In the genomic region with DNA sequence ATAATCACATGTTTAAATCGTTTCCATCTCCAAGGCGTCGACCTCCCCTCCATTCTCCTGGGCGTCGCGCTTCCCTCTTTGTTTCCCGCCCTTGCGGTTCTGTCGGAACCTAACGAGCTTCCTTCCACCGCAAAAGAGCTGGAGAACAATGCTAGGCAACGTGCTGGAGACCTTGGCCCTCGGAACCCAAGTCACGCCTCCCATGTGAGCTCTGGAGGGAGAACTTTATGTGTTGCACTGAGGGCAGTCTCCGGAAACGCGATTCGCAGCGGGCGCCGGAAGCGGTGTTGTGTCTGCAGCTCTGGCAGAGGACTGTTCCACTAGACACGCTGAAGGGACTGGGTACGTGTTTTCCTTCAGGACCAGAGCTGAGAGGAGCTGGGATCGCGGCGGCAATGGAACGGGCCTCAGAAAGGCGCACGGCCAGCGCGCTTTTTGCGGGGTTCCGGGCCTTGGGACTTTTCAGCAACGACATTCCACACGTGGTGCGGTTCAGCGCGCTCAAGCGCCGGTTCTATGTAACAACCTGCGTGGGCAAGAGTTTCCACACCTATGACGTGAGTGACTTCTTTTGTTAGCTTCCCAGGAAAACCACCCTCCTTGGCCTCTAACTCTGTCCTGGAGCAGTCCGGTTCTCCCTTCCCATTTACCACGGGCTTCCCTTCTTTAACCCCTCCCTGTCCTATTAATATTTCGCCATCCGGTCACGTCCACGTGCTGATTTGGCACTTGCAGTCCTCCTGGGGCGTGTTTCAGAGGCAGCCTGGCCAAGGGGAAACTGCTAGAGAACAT, we compare ENCODE assay signal across 8 cellular contexts. TPM values are rescaled to one million over a fixed set of nuclear protein-coding genes. Genes with fewer than 3 reads are reported as not detected.
DNase-seq lines count a peak whose midpoint lies in the region; ATAC-seq, FAIRE-seq and TF ChIP-seq lines count a peak whose summit lies in the region.

A gene (plus strand): TSS at position 287 of the 792 bp plus-strand sequence. CDS start 109 bp downstream, at position 396.

- peak within 1 kb of the TSS; percentile 81 for H3K27ac ChIP-seq in AG04450 (ENCODE audit: low read depth, low read length)
- H3K27ac ChIP-seq in WERI-Rb-1, result peak within 1 kb of the TSS; percentile 75
- H3K27ac ChIP-seq in iPS-20b (ENCODE audit: low read length), result peak within 1 kb of the TSS; percentile 60
- peak within 1 kb of the TSS; percentile 83 for H3K27ac ChIP-seq in skeletal muscle tissue (ENCODE audit: low read depth, low read length)

- no peak for FAIRE-seq in bronchial epithelial cell (lab: Jason Lieb, UNC)

- CTCF ChIA-PET in AG04450 (lab: Charles Lee), result interaction anchor here (1.5 to 1.6 kb wide), 2 partner anchors 27 to 336 kb away, joined by 3 to 5 read pairs; no protein-coding TSS in a partner anchor

- TF ChIP-seq CTCF in AG04450 (IDR thresholded peaks at IDR 0.05; ENCODE audit: low read depth, low read length), result no peak
- TF ChIP-seq CTCF in WERI-Rb-1 (IDR thresholded peaks at IDR 0.05; ENCODE audit: low read depth, low read length), result no peak
- TF ChIP-seq CTCF in bronchial epithelial cell (IDR thresholded peaks at IDR 0.05; ENCODE audit: insufficient read depth, low read length, severe bottlenecking), result no peak

- peak within 1 kb of the TSS; percentile 90 for H3K9ac ChIP-seq in iPS-20b (ENCODE audit: low read depth, low read length)
- H3K9ac ChIP-seq in skeletal muscle tissue (ENCODE audit: low read depth in 1 of 3, low read length in 3 of 3), result peak within 1 kb of the TSS; percentile 93 to 97 (median 96)

- peak within 1 kb of the TSS; percentile 86 for H3K4me3 ChIP-seq in AG04450 (ENCODE audit: low read depth, low read length)
- H3K4me3 ChIP-seq in WERI-Rb-1 (ENCODE audit: low read depth, low read length), result peak within 1 kb of the TSS; percentile 95
- H3K4me3 ChIP-seq in bronchial epithelial cell (ENCODE audit: low read depth, low read length), result peak within 1 kb of the TSS; percentile 74
- H3K4me3 ChIP-seq in iPS-20b (ENCODE audit: low read length), result peak within 1 kb of the TSS; percentile 92
- peak within 1 kb of the TSS; percentile 98 to 99 (median 99) for H3K4me3 ChIP-seq in skeletal muscle tissue (ENCODE audit: low read length in 3 of 3)

- H3K4me1 ChIP-seq in iPS-20b (ENCODE audit: insufficient read depth, low read length) (peaks cover 8% of the 10 kb centered on the region), skeletal muscle tissue (ENCODE audit: control insufficient read depth in 3 of 3, insufficient read depth in 3 of 3, low read length in 3 of 3) (peaks cover 3 to 18% (median 18%) of the 10 kb centered on the region in 3 donors)

- H3K36me3 ChIP-seq in WERI-Rb-1, result peaks cover 19% of the 10 kb centered on the region
- H3K36me3 ChIP-seq in bronchial epithelial cell (ENCODE audit: control insufficient read depth, insufficient read depth, low read length), result no peaks in the 10 kb centered on the region
- H3K36me3 ChIP-seq in iPS-20b (ENCODE audit: insufficient read depth, low read depth, low read length), result peaks cover 25% of the 10 kb centered on the region
- H3K36me3 ChIP-seq in skeletal muscle tissue (ENCODE audit: control insufficient read depth in 3 of 3, insufficient read depth in 3 of 3, low read length in 3 of 3), result peaks cover 0 to 4% (median 3%) of the 10 kb centered on the region in 3 donors

- no peaks in the 10 kb centered on the region; the same call in 1 of the 2 replicates for H3K9me3 ChIP-seq in AG04450 (ENCODE audit: control insufficient read depth, insufficient read depth, low read length)
- peaks cover 10% of the 10 kb centered on the region for H3K9me3 ChIP-seq in WERI-Rb-1 (ENCODE audit: severe bottlenecking)
- peaks cover 11% of the 10 kb centered on the region; the same call in 1 of the 2 replicates for H3K9me3 ChIP-seq in iPS-20b (ENCODE audit: insufficient read depth, low read depth, low read length)
- H3K9me3 ChIP-seq in skeletal muscle tissue (ENCODE audit: control insufficient read depth in 3 of 3, low read length in 3 of 3), result no peaks in the 10 kb centered on the region

- ATAC-seq in GM18907 (IDR thresholded peaks at IDR 0.05; ENCODE audit: unreplicated experiment) (peak; percentile 98), HG03159 (IDR thresholded peaks at IDR 0.05; ENCODE audit: unreplicated experiment) (peak; percentile 93)

- POLR2A ChIA-PET in AG04450 (lab: Yijun Ruan, JAX), result no interaction called here

- H3K27me3 ChIP-seq in AG04450 (ENCODE audit: control insufficient read depth, insufficient read depth, low read length) (no peaks in the 10 kb centered on the region), WERI-Rb-1 (ENCODE audit: insufficient read depth, low read depth, severe bottlenecking) (no peaks in the 10 kb centered on the region), bronchial epithelial cell (ENCODE audit: control insufficient read depth, insufficient read depth, low read length) (no peaks in the 10 kb centered on the region), iPS-20b (ENCODE audit: insufficient read depth, low read length) (peaks cover 11% of the 10 kb centered on the region; the same call in 1 of the 2 replicates), skeletal muscle tissue (ENCODE audit: control insufficient read depth in 3 of 3, insufficient read depth in 3 of 3, low read length in 3 of 3) (no peaks in the 10 kb centered on the region)

- DNase-seq in AG04450 (ENCODE audit: low read depth, low spot score) (peak; percentile 83), NCI-H2227 (lab: John Stamatoyannopoulos, UW; ENCODE audit: unreplicated experiment) (peak; percentile 92), WERI-Rb-1 (peak; percentile 93), bronchial epithelial cell (ENCODE audit: low read depth) (peak; percentile 80)

RNA-seq across cellular contexts. Expression of the gene that starts here (rescaled TPM):
- polyA plus RNA-seq in AG04450 (2011; rRNA removed), result 39.9 and 56.1 TPM in 2 replicates
- 74.0 and 93.7 TPM in 2 replicates for polyA minus RNA-seq in AG04450 (2011; rRNA and poly(A)+ RNA removed)
- total RNA-seq in bronchial epithelial cell (45.2 and 55.3 TPM in 2 replicates), skeletal muscle tissue (24.5 TPM)

Comparison
In these comparisons a context has a peak if more than half of its experiments do, and no peak if none do; other contexts are left out.
1. Peak in every context shown above with its lines: DNase-seq, ATAC-seq, H3K4me3 ChIP-seq and H3K27ac ChIP-seq.